21 cellular contexts compared by ENCODE assay signal in genomic region chr3:140187028-140187427, GRCh38.
DNase-seq lines count a peak whose midpoint lies in the region; ATAC-seq and TF ChIP-seq lines count a peak whose summit lies in the region.
"Had no signal": no experiment of that assay in that cellular context is flagged by ENCODE, and none has a peak within 500 bp of the region (broad histone marks: within the 10 kb centered on the region; RNA-seq: fewer than 3 reads in every experiment).

No MANE protein-coding gene starts in this region.

- H3K27me3 ChIP-seq in heart right ventricle, result no peaks in the 10 kb centered on the region
- H3K27me3 ChIP-seq in PC-3 (ENCODE audit: low read length), result no peaks in the 10 kb centered on the region
- H3K27me3 ChIP-seq: adrenal gland, spleen, transverse colon had no signal

- intact Hi-C loops in heart right ventricle (cut with DNase I) (no loop called here), sciatic nerve (cut with DNase I) (no loop called here), PC-3 (cut with micrococcal nuclease) (no loop called here)

- no peaks in the 10 kb centered on the region for H3K36me3 ChIP-seq in heart right ventricle
- H3K36me3 ChIP-seq in PC-3 (ENCODE audit: low read depth, low read length), result no peaks in the 10 kb centered on the region
- H3K36me3 ChIP-seq: adrenal gland, spleen, transverse colon had no signal

- H3K27ac ChIP-seq in heart right ventricle, result peak overlapping the region in 7 of 10 donors; percentile 20 to 86 (median 84)
- H3K27ac ChIP-seq in PC-3 (ENCODE audit: low read length), result no peak overlapping the region
- H3K27ac ChIP-seq: adrenal gland, SK-N-MC, spleen had no signal

- CTCF ChIA-PET in PC-3 (lab: Charles Lee), result no interaction called here

- peak; percentile 12 for DNase-seq in Daoy (ENCODE audit: low read depth)
- DNase-seq in SW480 (ENCODE audit: low spot score), result peak; percentile 11
- no peak for DNase-seq in heart right ventricle
- DNase-seq in sciatic nerve (ENCODE audit: low spot score), result no peak
- DNase-seq in midbrain (lab: John Stamatoyannopoulos, UW), result no peak
- no peak for DNase-seq in PC-3
- no peak for DNase-seq in stimulated activated CD4-positive, alpha-beta T cell treated with anti-CD3 and anti-CD28 coated beads, Interleukin-2, amount 100 ng/mL, for 24 hours
- DNase-seq: activated CD4-positive, alpha-beta T cell treated with anti-CD3 and anti-CD28 coated beads for 4 hours; activated naive CD4-positive, alpha-beta T cell treated with Interleukin-2 at 50 U/mL for 16 hours; activated T-cell treated with anti-CD3 and anti-CD28 coated beads, Interleukin-2, amount 50 U/mL, for 4 hours; EL; naive B cell; occipital lobe; spleen; stimulated activated CD4-positive, alpha-beta T cell treated with anti-CD3 and anti-CD28 coated beads, Interleukin-4, amount 100 ng/mL, for 4 hours; T-helper 17 cell; transverse colon had no signal

- H2AFZ ChIP-seq in PC-3 (ENCODE audit: low read length), result no peak overlapping the region

- H3K9me2 ChIP-seq in PC-3 (replicated peaks; ENCODE audit: low read length), result no peaks in the 10 kb centered on the region

- H4K20me1 ChIP-seq in PC-3 (ENCODE audit: low read length), result no peaks in the 10 kb centered on the region

- peak in 6 of 8 donors; percentile 62 to 84 (median 74) for ATAC-seq in heart right ventricle
- peak; percentile 43 for ATAC-seq in sciatic nerve
- ATAC-seq in PC-3, result no peak
- no peak for ATAC-seq in GM21619 (IDR thresholded peaks at IDR 0.05; ENCODE audit: unreplicated experiment)
- ATAC-seq: activated T-cell treated with anti-CD3 and anti-CD28 coated beads, Interleukin-2, amount 50 U/mL, for 4 hours; HCT116; T-helper 17 cell had no signal

- WGBS in heart right ventricle, 2 donors, result 90 to 94% methylated on average over 1 of the region's 1 CpG

- H3F3A ChIP-seq in PC-3 (ENCODE audit: low read length, unreplicated experiment), result no peaks in the 10 kb centered on the region

- no peaks in the 10 kb centered on the region for H3K79me2 ChIP-seq in PC-3 (ENCODE audit: low read length)

- no TSS peak for BruUV-seq in PC-3 (replicated peaks; lab: Mats Ljungman, UMichigan)

- TF ChIP-seq CTCF in heart right ventricle (IDR thresholded peaks at IDR 0.05), result no peak
- TF ChIP-seq CTCF in PC-3 (conservative IDR thresholded peaks at IDR 0.05; ENCODE audit: low read depth, low read length), result no peak

- no peak overlapping the region for H3K9ac ChIP-seq in PC-3 (ENCODE audit: low read length)

- H3K4me3 ChIP-seq in heart right ventricle, result no peak overlapping the region
- H3K4me3 ChIP-seq in PC-3 (ENCODE audit: low read length), result no peak overlapping the region
- H3K4me3 ChIP-seq: adrenal gland, SK-N-MC, spleen, transverse colon had no signal

- H3K4me1 ChIP-seq in heart right ventricle, result peaks cover 5 to 39% (median 18%) of the 10 kb centered on the region in 9 donors
- no peaks in the 10 kb centered on the region for H3K4me1 ChIP-seq in PC-3 (ENCODE audit: insufficient read depth, low read length)
- H3K4me1 ChIP-seq: spleen had no signal

- POLR2A ChIA-PET in PC-3 (lab: Charles Lee; ENCODE audit: unreplicated experiment), result no interaction called here

- no peak overlapping the region for H3K4me2 ChIP-seq in PC-3 (ENCODE audit: low read length)

- H3K9me3 ChIP-seq in heart right ventricle, result no peaks in the 10 kb centered on the region
- no peaks in the 10 kb centered on the region for H3K9me3 ChIP-seq in PC-3 (ENCODE audit: low read length)
- H3K9me3 ChIP-seq: adrenal gland, spleen, transverse colon had no signal

Comparison
In these comparisons a context has a peak if more than half of its experiments do, and no peak if none do; other contexts are left out.
1. DNase-seq: peak in Daoy (single experiment) and SW480 (single experiment); none in heart right ventricle (0 of 2), sciatic nerve (single experiment), midbrain (single experiment), PC-3 (single experiment) and stimulated activated CD4-positive, alpha-beta T cell treated with anti-CD3 and anti-CD28 coated beads, Interleukin-2, amount 100 ng/mL, for 24 hours (0 of 2).
2. ATAC-seq: peak in heart right ventricle (6 of 8) and sciatic nerve (single experiment); none in PC-3 (single experiment) and GM21619 (single experiment).